In the genomic region with DNA sequence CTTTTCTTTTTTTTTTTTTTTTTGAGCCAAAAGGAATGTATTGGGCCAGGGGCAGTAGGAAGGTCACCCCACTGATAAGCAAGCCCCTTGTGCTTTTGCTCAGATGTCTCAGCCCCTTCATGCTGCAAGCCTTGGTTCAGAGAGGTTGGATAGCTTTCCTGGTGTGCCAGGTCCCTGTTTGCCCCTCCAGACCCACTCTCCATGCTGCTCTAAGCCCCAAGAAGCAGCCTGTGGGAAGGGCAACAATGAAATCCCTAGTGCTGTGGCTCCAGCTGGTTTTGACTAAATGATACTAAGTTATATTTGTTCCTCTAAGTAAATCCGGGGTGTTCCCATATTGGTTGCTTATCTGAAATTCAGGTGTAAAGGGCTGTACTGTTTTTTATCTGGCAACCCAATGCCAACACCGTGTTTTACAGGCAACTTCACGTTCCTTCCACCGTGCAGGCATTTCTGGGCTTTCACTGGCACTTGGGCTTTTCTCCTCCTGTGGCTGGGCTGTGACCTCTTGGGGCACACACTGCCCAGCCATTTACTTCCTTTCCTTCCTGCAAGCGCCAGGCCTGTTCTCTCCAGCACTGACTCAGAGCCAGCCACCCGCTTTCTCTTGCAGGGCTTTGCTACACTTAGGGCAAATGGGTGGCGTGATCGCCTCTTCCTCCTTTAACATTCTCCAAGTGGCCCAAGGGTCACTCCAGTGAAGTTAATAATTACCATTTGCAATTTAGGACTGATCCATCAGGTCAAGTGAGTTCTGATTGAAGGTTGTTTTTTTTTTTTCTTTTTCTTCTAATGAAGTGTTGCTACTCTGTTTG, we compare ENCODE assay signal across 9 cellular contexts. TPM values are rescaled to one million over a fixed set of nuclear protein-coding genes. Genes with fewer than 3 reads are reported as not detected.
A peak's percentile ranks its signal among the peaks of the same experiment; 100 is the strongest.
DNase-seq lines count a peak whose midpoint lies in the region; ATAC-seq and TF ChIP-seq lines count a peak whose summit lies in the region.
"Had no signal": no experiment of that assay in that cellular context is flagged by ENCODE, and none has a peak within 500 bp of the region (broad histone marks: within the 10 kb centered on the region; RNA-seq: fewer than 3 reads in every experiment).

No MANE protein-coding gene starts in this region.

- 8 to 10% methylated on average over 8 of the region's 8 CpGs for WGBS in body of pancreas, 2 donors
- whole genome bisulfite sequencing in spleen, 5 donors = 52 to 69% (median 57%) methylated on average over 7 to 8 of the region's 8 CpGs

- H3K27me3 ChIP-seq in body of pancreas (no peaks in the 10 kb centered on the region), layer of hippocampus (ENCODE audit: control insufficient read depth, insufficient read depth, low read length) (no peaks in the 10 kb centered on the region), spleen (replicated peaks in 1 of 7) (no peaks in the 10 kb centered on the region)

- H3K4me1 ChIP-seq in body of pancreas (peaks cover 42% of the 10 kb centered on the region), spleen (peaks cover 3 to 33% (median 19%) of the 10 kb centered on the region in 6 donors)

- DNase-seq in HuH-7 (ENCODE audit: low spot score) (peak; percentile 39), body of pancreas (peak; percentile 79 to 90 (median 86)), spleen (peak; percentile 77), D341Med (ENCODE audit: low spot score) (no peak), NCI-H128 (lab: John Stamatoyannopoulos, UW; ENCODE audit: unreplicated experiment) (no peak), T-helper 9 cell (no peak), activated gamma-delta T cell treated with Interleukin-2 at 50 U/mL for 16 hours (no peak)
- DNase-seq: NCI-H446 had no signal

- no peaks in the 10 kb centered on the region for H3K36me3 ChIP-seq in body of pancreas (replicated peaks in 1 of 2; ENCODE audit: insufficient read depth in 1 of 2, low read depth in 2 of 2)
- peaks cover 0 to 14% (median 0%) of the 10 kb centered on the region in 6 donors for H3K36me3 ChIP-seq in spleen

- intact Hi-C loops in body of pancreas (cut with DNase I) = no loop called here
- intact Hi-C loops in spleen (cut with DNase I; ENCODE audit: low total_unique reads) = no loop called here

- H3K27ac ChIP-seq in body of pancreas (peak overlapping the region; percentile 59 to 79 (median 71)), layer of hippocampus (ENCODE audit: low read depth, low read length) (peak overlapping the region; percentile 3), spleen (peak overlapping the region in 5 of 8 donors; percentile 8 to 37 (median 22))

- peak; percentile 97 for ATAC-seq in body of pancreas

- TF ChIP-seq CTCF in body of pancreas (IDR thresholded peaks at IDR 0.05) (peak in 3 of 7 experiments; percentile 16 to 37 (median 24)), spleen (IDR thresholded peaks at IDR 0.05 in 8 of 11, conservative IDR thresholded peaks at IDR 0.05 in 3 of 11) (peak in 1 of 11 experiments; percentile 6)

- TF ChIP-seq POLR2A in body of pancreas (IDR thresholded peaks at IDR 0.05) (peak in 2 of 3 donors; percentile 37 to 44), spleen (IDR thresholded peaks at IDR 0.05) (no peak)

- H3K4me3 ChIP-seq in body of pancreas (no peak overlapping the region), spleen (no peak overlapping the region)

- H3K9me3 ChIP-seq in body of pancreas = no peaks in the 10 kb centered on the region
- H3K9me3 ChIP-seq in spleen = no peaks in the 10 kb centered on the region

RNA-seq across cellular contexts. Expression of gene MERTK, which starts 21.6 kb away (rescaled TPM):
- total RNA-seq in body of pancreas = 1 to 10 TPM; 7.9 to 9.6 TPM
- total RNA-seq in spleen = 100 to 1,000 TPM in 3 of 7 donors, 10 to 100 TPM in 4; 32.8 to 127 (median 70.5) TPM
- polyA plus RNA-seq in spleen = 1 to 10 TPM; 6.9 to 9.8 (median 8.5) TPM

RNA-seq across cellular contexts. Expression of gene ANAPC1, which starts 36.0 kb away (rescaled TPM):
- 10 to 100 TPM; 40.2 to 67.2 TPM for total RNA-seq in body of pancreas
- 10 to 100 TPM; 41.7 to 82.2 (median 48.8) TPM for total RNA-seq in spleen
- 1 to 10 TPM; 7.0 to 9.9 (median 8.2) TPM for polyA plus RNA-seq in spleen

Comparison
In these comparisons a context has a peak if more than half of its experiments do, and no peak if none do; other contexts are left out.
1. DNase-seq: peak in HuH-7 (single experiment), body of pancreas (4 of 4) and spleen (single experiment); none in D341Med (single experiment), NCI-H128 (single experiment), T-helper 9 cell (single experiment) and activated gamma-delta T cell treated with Interleukin-2 at 50 U/mL for 16 hours (single experiment).
2. H3K27ac ChIP-seq: peak in every context shown above with its lines; median percentile 71 in body of pancreas; 22 in spleen; 3 in layer of hippocampus.
3. POLR2A ChIP-seq: peak in body of pancreas (2 of 3); none in spleen (0 of 3).